In the genomic region with DNA sequence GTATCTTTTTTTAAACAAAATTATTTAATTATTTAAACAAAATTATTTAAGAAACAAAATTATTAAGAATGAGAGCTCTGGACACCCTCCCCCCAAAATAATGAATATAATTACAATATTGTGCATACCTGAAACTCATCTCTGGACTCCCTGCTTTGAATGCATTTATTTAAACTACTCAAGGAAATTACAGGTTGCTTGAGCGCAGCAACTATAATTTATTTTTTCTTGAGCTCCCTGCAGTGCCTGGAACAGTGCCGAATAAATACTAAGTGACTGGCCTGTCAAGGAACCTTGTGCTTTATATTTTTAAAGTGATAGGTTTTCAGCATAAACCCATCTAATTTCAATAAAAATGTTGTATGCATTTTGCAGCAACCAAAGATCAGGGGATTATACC, we compare ENCODE assay signal across 23 cellular contexts.
A peak's percentile ranks its signal among the peaks of the same experiment; 100 is the strongest.
DNase-seq lines count a peak whose midpoint lies in the region; ATAC-seq and TF ChIP-seq lines count a peak whose summit lies in the region.
"Had no signal": no experiment of that assay in that cellular context is flagged by ENCODE, and none has a peak within 500 bp of the region (broad histone marks: within the 10 kb centered on the region; RNA-seq: fewer than 3 reads in every experiment).

No MANE protein-coding gene starts in this region.

- H3K9me3 Mint-ChIP-seq in glutamatergic neuron (ENCODE audit: unreplicated experiment), result peaks cover 6% of the 10 kb centered on the region
- H3K9me3 Mint-ChIP-seq: CD14-positive monocyte; CD8-positive, alpha-beta memory T cell had no signal

- no peaks in the 10 kb centered on the region for H3K9me3 ChIP-seq in gastroesophageal sphincter
- H3K9me3 ChIP-seq: BE2C, BLaER1 had no signal

- no peaks in the 10 kb centered on the region for H3K36me3 Mint-ChIP-seq in glutamatergic neuron (ENCODE audit: unreplicated experiment)
- H3K36me3 Mint-ChIP-seq: CD14-positive monocyte; CD4-positive, alpha-beta memory T cell; CD4-positive, CD25-positive, alpha-beta regulatory T cell; CD8-positive, alpha-beta memory T cell had no signal

- 86 to 91% methylated on average over 2 of the region's 2 CpGs for WGBS in gastroesophageal sphincter (ENCODE audit: low coverage in 1 of 2), 2 donors

- peaks cover 2% of the 10 kb centered on the region for H3K27me3 Mint-ChIP-seq in glutamatergic neuron (ENCODE audit: unreplicated experiment)
- H3K27me3 Mint-ChIP-seq: CD4-positive, alpha-beta memory T cell; CD4-positive, CD25-positive, alpha-beta regulatory T cell; CD8-positive, alpha-beta memory T cell had no signal

- H3K4me3 ChIP-seq in gastroesophageal sphincter, result no peak overlapping the region
- H3K4me3 ChIP-seq: BLaER1, GM12878 had no signal

- no peak for ATAC-seq in gastroesophageal sphincter
- no peak for ATAC-seq in GM19463 (IDR thresholded peaks at IDR 0.05; ENCODE audit: unreplicated experiment)
- ATAC-seq: GM12878 had no signal

- no peaks in the 10 kb centered on the region for H3K27me3 ChIP-seq in gastroesophageal sphincter
- H3K27me3 ChIP-seq: BE2C, BLaER1 had no signal

- no peaks in the 10 kb centered on the region for H3K4me1 ChIP-seq in gastroesophageal sphincter
- H3K4me1 ChIP-seq: BE2C, BLaER1 had no signal

- peak overlapping the region; percentile 65 for H3K27ac Mint-ChIP-seq in glutamatergic neuron (ENCODE audit: unreplicated experiment)
- H3K27ac Mint-ChIP-seq: CD14-positive monocyte; CD4-positive, alpha-beta memory T cell; CD4-positive, CD25-positive, alpha-beta regulatory T cell; CD8-positive, alpha-beta memory T cell had no signal

- peak; percentile 87 for DNase-seq in NCI-H69 (lab: John Stamatoyannopoulos, UW)
- no peak for DNase-seq in glutamatergic neuron
- DNase-seq: 8988T; ACHN; BE2C; C1 segment of cervical spinal cord; CD4-positive, alpha-beta memory T cell; CD4-positive, CD25-positive, alpha-beta regulatory T cell; CD8-positive, alpha-beta memory T cell; COR-L47; DMS 273 treated with DMSO at 0.1 percent for 48 hours; DMS153; DMS53; DMS79; DND-41; EL; GDM1 had no signal

- no peak for TF ChIP-seq RAD21 in Ishikawa (IDR thresholded peaks at IDR 0.05; ENCODE audit: low read depth)

- no peak overlapping the region for H3K27ac ChIP-seq in gastroesophageal sphincter
- H3K27ac ChIP-seq: BLaER1 had no signal

- H3K4me3 Mint-ChIP-seq in glutamatergic neuron (ENCODE audit: unreplicated experiment), result no peak overlapping the region
- H3K4me3 Mint-ChIP-seq: CD14-positive monocyte; CD4-positive, alpha-beta memory T cell; CD4-positive, CD25-positive, alpha-beta regulatory T cell; CD8-positive, alpha-beta memory T cell had no signal

- no peak for TF ChIP-seq CTCF in glutamatergic neuron (IDR thresholded peaks at IDR 0.05; ENCODE audit: partially characterized antibody, unreplicated experiment)
- no peak for TF ChIP-seq CTCF in gastroesophageal sphincter (IDR thresholded peaks at IDR 0.05)

- H3K4me1 Mint-ChIP-seq in glutamatergic neuron (ENCODE audit: low read depth, unreplicated experiment), result peaks cover 32% of the 10 kb centered on the region
- H3K4me1 Mint-ChIP-seq: CD14-positive monocyte; CD4-positive, alpha-beta memory T cell; CD4-positive, CD25-positive, alpha-beta regulatory T cell; CD8-positive, alpha-beta memory T cell had no signal

- no peaks in the 10 kb centered on the region for H3K36me3 ChIP-seq in gastroesophageal sphincter
- H3K36me3 ChIP-seq: BE2C, BLaER1 had no signal

- TF ChIP-seq POLR2A in gastroesophageal sphincter (IDR thresholded peaks at IDR 0.05), result no peak

- TF ChIP-seq EP300 in Ishikawa (IDR thresholded peaks at IDR 0.05; ENCODE audit: borderline replicate concordance) (peak; percentile 97), gastroesophageal sphincter (IDR thresholded peaks at IDR 0.05) (no peak)

TF ChIP-seq in Ishikawa, 13 proteins besides CTCF, POLR2A, EP300 and RAD21:
- TF ChIP-seq CEBPB (IDR thresholded peaks at IDR 0.05) (peak; percentile 51; the same call in 1 of the 2 replicates), NFIC (IDR thresholded peaks at IDR 0.05) (peak; percentile 99), FOXM1 (IDR thresholded peaks at IDR 0.05; ENCODE audit: borderline replicate concordance, low read depth) (peak; percentile 97), CREB1 (IDR thresholded peaks at IDR 0.05; ENCODE audit: low read depth) (0 out of 2 replicates have a peak, but pooled peaks have one; percentile 31), ZBTB7A (IDR thresholded peaks at IDR 0.05; ENCODE audit: low read depth) (no peak), TEAD4 (IDR thresholded peaks at IDR 0.05) (peak; percentile 93), EGR1 (IDR thresholded peaks at IDR 0.05) (no peak), TAF1 (IDR thresholded peaks at IDR 0.05; ENCODE audit: low read depth) (no peak), YY1 (IDR thresholded peaks at IDR 0.05; ENCODE audit: low read depth) (no peak), TCF12 (IDR thresholded peaks at IDR 0.05; ENCODE audit: low read depth) (peak; percentile 95)
- TF ChIP-seq, protein P1, sequence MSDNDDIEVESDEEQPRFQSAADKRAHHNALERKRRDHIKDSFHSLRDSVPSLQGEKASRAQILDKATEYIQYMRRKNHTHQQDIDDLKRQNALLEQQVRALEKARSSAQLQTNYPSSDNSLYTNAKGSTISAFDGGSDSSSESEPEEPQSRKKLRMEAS (IDR thresholded peaks at IDR 0.05), result no peak; the same call in 1 of the 2 replicates
- TF ChIP-seq, protein P2, sequence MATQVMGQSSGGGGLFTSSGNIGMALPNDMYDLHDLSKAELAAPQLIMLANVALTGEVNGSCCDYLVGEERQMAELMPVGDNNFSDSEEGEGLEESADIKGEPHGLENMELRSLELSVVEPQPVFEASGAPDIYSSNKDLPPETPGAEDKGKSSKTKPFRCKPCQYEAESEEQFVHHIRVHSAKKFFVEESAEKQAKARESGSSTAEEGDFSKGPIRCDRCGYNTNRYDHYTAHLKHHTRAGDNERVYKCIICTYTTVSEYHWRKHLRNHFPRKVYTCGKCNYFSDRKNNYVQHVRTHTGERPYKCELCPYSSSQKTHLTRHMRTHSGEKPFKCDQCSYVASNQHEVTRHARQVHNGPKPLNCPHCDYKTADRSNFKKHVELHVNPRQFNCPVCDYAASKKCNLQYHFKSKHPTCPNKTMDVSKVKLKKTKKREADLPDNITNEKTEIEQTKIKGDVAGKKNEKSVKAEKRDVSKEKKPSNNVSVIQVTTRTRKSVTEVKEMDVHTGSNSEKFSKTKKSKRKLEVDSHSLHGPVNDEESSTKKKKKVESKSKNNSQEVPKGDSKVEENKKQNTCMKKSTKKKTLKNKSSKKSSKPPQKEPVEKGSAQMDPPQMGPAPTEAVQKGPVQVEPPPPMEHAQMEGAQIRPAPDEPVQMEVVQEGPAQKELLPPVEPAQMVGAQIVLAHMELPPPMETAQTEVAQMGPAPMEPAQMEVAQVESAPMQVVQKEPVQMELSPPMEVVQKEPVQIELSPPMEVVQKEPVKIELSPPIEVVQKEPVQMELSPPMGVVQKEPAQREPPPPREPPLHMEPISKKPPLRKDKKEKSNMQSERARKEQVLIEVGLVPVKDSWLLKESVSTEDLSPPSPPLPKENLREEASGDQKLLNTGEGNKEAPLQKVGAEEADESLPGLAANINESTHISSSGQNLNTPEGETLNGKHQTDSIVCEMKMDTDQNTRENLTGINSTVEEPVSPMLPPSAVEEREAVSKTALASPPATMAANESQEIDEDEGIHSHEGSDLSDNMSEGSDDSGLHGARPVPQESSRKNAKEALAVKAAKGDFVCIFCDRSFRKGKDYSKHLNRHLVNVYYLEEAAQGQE (IDR thresholded peaks at IDR 0.05; ENCODE audit: low read depth), result no peak
- TF ChIP-seq, protein P3, sequence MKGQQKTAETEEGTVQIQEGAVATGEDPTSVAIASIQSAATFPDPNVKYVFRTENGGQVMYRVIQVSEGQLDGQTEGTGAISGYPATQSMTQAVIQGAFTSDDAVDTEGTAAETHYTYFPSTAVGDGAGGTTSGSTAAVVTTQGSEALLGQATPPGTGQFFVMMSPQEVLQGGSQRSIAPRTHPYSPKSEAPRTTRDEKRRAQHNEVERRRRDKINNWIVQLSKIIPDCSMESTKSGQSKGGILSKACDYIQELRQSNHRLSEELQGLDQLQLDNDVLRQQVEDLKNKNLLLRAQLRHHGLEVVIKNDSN (IDR thresholded peaks at IDR 0.05), result no peak
